1 cellular context compared by ENCODE assay signal in the genomic region with DNA sequence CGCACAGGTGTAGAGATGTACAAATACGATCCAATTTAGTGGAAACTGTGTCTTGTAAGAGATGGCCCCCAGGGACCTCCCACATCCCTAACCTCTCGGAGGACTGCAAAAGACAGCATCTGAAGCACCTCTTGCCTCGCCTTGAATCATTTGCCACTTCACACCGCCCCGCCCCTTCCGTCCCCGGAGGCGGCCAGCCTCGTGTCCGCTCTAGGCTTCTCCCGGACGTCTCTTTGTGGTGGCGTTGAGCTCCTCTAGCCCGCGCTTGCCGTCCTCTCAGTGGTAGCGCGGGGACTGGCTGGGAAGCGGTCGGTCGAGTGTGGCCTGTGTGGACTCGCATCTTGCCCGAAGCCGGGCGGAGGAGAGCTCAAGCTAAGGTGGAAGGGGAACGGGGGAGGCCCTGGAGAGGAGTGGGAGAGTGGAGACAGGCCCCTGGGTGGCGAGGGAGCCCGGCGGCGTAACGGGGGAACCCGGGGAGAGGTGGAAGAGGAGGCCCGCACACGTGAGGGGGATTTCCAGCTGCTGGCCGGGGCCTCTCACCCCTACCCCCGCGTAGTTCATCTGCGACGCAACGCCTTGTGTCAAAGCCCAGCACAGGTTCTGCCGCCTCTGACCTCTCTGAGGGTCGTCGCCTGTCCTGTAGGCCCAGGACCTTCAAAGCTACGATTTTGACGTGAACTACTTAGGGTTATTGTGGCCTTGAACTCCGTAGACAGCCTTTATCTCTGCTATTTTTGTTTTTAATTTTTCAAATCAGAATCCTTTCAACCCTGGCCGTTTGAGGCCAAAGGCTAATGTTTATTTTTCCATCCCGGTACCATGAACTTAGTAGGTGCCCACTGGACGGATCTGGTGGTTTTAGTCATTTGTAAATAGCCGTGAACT.
TF ChIP-seq lines count a peak whose summit lies in the region.

A gene (plus strand): TSS at position 279 of the 885 bp plus-strand sequence. CDS start 7,845 bp downstream, outside the sequence.

TF ChIP-seq in GM12878, 131 proteins besides CTCF, POLR2A, EP300 and RAD21 (continued from another document and continues in another):
- TF ChIP-seq, protein P1, sequence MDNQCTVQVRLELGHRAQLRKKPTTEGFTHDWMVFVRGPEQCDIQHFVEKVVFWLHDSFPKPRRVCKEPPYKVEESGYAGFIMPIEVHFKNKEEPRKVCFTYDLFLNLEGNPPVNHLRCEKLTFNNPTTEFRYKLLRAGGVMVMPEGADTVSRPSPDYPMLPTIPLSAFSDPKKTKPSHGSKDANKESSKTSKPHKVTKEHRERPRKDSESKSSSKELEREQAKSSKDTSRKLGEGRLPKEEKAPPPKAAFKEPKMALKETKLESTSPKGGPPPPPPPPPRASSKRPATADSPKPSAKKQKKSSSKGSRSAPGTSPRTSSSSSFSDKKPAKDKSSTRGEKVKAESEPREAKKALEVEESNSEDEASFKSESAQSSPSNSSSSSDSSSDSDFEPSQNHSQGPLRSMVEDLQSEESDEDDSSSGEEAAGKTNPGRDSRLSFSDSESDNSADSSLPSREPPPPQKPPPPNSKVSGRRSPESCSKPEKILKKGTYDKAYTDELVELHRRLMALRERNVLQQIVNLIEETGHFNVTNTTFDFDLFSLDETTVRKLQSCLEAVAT (IDR thresholded peaks at IDR 0.05): peak; percentile 68; the same call in 1 of the 2 replicates
- TF ChIP-seq SPI1 (IDR thresholded peaks at IDR 0.05; ENCODE audit: borderline replicate concordance, insufficient read depth, low read depth, low read length) (0 out of 2 replicates have a peak, but pooled peaks have one; percentile 16), NFYA (IDR thresholded peaks at IDR 0.05; ENCODE audit: borderline replicate concordance, low read depth, low read length) (no peak), SMARCA5 (IDR thresholded peaks at IDR 0.05) (peak; percentile 10; the same call in 1 of the 2 replicates), KLF5 (IDR thresholded peaks at IDR 0.05; ENCODE audit: partially characterized antibody) (peak; percentile 83), NR2F1 (conservative IDR thresholded peaks at IDR 0.05) (peak; percentile 88), CEBPB (IDR thresholded peaks at IDR 0.05; ENCODE audit: borderline replicate concordance in 1 of 2, low read depth in 2 of 2, low read length in 2 of 2) (no peak), CHD2 (IDR thresholded peaks at IDR 0.05; ENCODE audit: borderline replicate concordance, low read depth, low read length) (peak; percentile 56; the same call in 1 of the 2 replicates), POLR2AphosphoS2 (IDR thresholded peaks at IDR 0.05; ENCODE audit: low read depth, low read length) (peak; percentile 80; the same call in 1 of the 2 replicates), KAT2A (conservative IDR thresholded peaks at IDR 0.05; ENCODE audit: control insufficient read depth, low read depth, low read length) (no peak), ZNF207 (IDR thresholded peaks at IDR 0.05; ENCODE audit: borderline replicate concordance) (peak; percentile 88), CREB1 (IDR thresholded peaks at IDR 0.05; ENCODE audit: low read depth) (peak; percentile 57), ESRRA (IDR thresholded peaks at IDR 0.05; ENCODE audit: low read length) (no peak), SP1 (IDR thresholded peaks at IDR 0.05; ENCODE audit: low read depth, low read length) (peak; percentile 80), MXI1 (IDR thresholded peaks at IDR 0.05; ENCODE audit: low read depth, low read length) (peak; percentile 47), ZNF217 (IDR thresholded peaks at IDR 0.05) (no peak; the same call in 1 of the 2 replicates), ASH2L (IDR thresholded peaks at IDR 0.05; ENCODE audit: borderline replicate concordance, low read depth) (peak; percentile 60; the same call in 1 of the 2 replicates), TCF7 (IDR thresholded peaks at IDR 0.05; ENCODE audit: borderline replicate concordance) (no peak), EED (IDR thresholded peaks at IDR 0.05; ENCODE audit: low read depth) (peak; percentile 58), SUPT20H (IDR thresholded peaks at IDR 0.05; ENCODE audit: borderline replicate concordance, control insufficient read depth, low read depth, low read length) (no peak), CBX3 (IDR thresholded peaks at IDR 0.05; ENCODE audit: borderline replicate concordance, low read depth) (no peak), TCF3 (IDR thresholded peaks at IDR 0.05; ENCODE audit: borderline replicate concordance, insufficient read depth, low read depth, low read length) (peak; percentile 66; the same call in 1 of the 2 replicates), NFXL1 (IDR thresholded peaks at IDR 0.05; ENCODE audit: borderline replicate concordance) (no peak)
- TF ChIP-seq, protein P2, sequence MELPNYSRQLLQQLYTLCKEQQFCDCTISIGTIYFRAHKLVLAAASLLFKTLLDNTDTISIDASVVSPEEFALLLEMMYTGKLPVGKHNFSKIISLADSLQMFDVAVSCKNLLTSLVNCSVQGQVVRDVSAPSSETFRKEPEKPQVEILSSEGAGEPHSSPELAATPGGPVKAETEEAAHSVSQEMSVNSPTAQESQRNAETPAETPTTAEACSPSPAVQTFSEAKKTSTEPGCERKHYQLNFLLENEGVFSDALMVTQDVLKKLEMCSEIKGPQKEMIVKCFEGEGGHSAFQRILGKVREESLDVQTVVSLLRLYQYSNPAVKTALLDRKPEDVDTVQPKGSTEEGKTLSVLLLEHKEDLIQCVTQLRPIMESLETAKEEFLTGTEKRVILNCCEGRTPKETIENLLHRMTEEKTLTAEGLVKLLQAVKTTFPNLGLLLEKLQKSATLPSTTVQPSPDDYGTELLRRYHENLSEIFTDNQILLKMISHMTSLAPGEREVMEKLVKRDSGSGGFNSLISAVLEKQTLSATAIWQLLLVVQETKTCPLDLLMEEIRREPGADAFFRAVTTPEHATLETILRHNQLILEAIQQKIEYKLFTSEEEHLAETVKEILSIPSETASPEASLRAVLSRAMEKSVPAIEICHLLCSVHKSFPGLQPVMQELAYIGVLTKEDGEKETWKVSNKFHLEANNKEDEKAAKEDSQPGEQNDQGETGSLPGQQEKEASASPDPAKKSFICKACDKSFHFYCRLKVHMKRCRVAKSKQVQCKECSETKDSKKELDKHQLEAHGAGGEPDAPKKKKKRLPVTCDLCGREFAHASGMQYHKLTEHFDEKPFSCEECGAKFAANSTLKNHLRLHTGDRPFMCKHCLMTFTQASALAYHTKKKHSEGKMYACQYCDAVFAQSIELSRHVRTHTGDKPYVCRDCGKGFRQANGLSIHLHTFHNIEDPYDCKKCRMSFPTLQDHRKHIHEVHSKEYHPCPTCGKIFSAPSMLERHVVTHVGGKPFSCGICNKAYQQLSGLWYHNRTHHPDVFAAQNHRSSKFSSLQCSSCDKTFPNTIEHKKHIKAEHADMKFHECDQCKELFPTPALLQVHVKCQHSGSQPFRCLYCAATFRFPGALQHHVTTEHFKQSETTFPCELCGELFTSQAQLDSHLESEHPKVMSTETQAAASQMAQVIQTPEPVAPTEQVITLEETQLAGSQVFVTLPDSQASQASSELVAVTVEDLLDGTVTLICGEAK (IDR thresholded peaks at IDR 0.05; ENCODE audit: borderline replicate concordance): peak; percentile 91
- TF ChIP-seq, protein P3, sequence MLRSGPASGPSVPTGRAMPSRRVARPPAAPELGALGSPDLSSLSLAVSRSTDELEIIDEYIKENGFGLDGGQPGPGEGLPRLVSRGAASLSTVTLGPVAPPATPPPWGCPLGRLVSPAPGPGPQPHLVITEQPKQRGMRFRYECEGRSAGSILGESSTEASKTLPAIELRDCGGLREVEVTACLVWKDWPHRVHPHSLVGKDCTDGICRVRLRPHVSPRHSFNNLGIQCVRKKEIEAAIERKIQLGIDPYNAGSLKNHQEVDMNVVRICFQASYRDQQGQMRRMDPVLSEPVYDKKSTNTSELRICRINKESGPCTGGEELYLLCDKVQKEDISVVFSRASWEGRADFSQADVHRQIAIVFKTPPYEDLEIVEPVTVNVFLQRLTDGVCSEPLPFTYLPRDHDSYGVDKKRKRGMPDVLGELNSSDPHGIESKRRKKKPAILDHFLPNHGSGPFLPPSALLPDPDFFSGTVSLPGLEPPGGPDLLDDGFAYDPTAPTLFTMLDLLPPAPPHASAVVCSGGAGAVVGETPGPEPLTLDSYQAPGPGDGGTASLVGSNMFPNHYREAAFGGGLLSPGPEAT (IDR thresholded peaks at IDR 0.05; ENCODE audit: low read depth): peak; percentile 97
- TF ChIP-seq, protein P4, sequence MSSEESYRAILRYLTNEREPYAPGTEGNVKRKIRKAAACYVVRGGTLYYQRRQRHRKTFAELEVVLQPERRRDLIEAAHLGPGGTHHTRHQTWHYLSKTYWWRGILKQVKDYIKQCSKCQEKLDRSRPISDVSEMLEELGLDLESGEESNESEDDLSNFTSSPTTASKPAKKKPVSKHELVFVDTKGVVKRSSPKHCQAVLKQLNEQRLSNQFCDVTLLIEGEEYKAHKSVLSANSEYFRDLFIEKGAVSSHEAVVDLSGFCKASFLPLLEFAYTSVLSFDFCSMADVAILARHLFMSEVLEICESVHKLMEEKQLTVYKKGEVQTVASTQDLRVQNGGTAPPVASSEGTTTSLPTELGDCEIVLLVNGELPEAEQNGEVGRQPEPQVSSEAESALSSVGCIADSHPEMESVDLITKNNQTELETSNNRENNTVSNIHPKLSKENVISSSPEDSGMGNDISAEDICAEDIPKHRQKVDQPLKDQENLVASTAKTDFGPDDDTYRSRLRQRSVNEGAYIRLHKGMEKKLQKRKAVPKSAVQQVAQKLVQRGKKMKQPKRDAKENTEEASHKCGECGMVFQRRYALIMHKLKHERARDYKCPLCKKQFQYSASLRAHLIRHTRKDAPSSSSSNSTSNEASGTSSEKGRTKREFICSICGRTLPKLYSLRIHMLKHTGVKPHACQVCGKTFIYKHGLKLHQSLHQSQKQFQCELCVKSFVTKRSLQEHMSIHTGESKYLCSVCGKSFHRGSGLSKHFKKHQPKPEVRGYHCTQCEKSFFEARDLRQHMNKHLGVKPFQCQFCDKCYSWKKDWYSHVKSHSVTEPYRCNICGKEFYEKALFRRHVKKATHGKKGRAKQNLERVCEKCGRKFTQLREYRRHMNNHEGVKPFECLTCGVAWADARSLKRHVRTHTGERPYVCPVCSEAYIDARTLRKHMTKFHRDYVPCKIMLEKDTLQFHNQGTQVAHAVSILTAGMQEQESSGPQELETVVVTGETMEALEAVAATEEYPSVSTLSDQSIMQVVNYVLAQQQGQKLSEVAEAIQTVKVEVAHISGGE (CRISPR knock-in tag; IDR thresholded peaks at IDR 0.05): no peak
- TF ChIP-seq, protein P5, sequence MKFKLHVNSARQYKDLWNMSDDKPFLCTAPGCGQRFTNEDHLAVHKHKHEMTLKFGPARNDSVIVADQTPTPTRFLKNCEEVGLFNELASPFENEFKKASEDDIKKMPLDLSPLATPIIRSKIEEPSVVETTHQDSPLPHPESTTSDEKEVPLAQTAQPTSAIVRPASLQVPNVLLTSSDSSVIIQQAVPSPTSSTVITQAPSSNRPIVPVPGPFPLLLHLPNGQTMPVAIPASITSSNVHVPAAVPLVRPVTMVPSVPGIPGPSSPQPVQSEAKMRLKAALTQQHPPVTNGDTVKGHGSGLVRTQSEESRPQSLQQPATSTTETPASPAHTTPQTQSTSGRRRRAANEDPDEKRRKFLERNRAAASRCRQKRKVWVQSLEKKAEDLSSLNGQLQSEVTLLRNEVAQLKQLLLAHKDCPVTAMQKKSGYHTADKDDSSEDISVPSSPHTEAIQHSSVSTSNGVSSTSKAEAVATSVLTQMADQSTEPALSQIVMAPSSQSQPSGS (IDR thresholded peaks at IDR 0.05; ENCODE audit: low read length): no peak; the same call in 1 of the 2 replicates
- TF ChIP-seq, protein P6, sequence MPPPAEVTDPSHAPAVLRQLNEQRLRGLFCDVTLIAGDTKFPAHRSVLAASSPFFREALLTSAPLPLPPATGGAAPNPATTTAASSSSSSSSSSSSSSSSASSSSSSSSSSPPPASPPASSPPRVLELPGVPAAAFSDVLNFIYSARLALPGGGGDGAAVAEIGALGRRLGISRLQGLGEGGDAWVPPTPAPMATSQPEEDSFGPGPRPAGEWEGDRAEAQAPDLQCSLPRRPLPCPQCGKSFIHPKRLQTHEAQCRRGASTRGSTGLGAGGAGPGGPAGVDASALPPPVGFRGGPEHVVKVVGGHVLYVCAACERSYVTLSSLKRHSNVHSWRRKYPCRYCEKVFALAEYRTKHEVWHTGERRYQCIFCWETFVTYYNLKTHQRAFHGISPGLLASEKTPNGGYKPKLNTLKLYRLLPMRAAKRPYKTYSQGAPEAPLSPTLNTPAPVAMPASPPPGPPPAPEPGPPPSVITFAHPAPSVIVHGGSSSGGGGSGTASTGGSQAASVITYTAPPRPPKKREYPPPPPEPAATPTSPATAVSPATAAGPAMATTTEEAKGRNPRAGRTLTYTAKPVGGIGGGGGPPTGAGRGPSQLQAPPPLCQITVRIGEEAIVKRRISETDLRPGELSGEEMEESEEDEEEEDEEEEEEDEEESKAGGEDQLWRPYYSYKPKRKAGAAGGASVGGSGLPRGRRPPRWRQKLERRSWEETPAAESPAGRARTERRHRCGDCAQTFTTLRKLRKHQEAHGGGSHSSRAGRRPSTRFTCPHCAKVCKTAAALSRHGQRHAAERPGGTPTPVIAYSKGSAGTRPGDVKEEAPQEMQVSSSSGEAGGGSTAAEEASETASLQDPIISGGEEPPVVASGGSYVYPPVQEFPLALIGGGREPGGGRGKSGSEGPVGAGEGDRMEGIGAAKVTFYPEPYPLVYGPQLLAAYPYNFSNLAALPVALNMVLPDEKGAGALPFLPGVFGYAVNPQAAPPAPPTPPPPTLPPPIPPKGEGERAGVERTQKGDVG (CRISPR knock-in tag; IDR thresholded peaks at IDR 0.05): no peak
- TF ChIP-seq, protein P7, sequence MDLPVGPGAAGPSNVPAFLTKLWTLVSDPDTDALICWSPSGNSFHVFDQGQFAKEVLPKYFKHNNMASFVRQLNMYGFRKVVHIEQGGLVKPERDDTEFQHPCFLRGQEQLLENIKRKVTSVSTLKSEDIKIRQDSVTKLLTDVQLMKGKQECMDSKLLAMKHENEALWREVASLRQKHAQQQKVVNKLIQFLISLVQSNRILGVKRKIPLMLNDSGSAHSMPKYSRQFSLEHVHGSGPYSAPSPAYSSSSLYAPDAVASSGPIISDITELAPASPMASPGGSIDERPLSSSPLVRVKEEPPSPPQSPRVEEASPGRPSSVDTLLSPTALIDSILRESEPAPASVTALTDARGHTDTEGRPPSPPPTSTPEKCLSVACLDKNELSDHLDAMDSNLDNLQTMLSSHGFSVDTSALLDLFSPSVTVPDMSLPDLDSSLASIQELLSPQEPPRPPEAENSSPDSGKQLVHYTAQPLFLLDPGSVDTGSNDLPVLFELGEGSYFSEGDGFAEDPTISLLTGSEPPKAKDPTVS (IDR thresholded peaks at IDR 0.05; ENCODE audit: low read depth, low read length): 0 out of 2 replicates have a peak, but pooled peaks have one; percentile 11
- TF ChIP-seq, protein P8, sequence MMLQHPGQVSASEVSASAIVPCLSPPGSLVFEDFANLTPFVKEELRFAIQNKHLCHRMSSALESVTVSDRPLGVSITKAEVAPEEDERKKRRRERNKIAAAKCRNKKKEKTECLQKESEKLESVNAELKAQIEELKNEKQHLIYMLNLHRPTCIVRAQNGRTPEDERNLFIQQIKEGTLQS (IDR thresholded peaks at IDR 0.05; ENCODE audit: borderline replicate concordance, extremely low read depth, low read depth, low read length): no peak
